Comparison of ENCODE assay signal across 8 cellular contexts in the genomic region with DNA sequence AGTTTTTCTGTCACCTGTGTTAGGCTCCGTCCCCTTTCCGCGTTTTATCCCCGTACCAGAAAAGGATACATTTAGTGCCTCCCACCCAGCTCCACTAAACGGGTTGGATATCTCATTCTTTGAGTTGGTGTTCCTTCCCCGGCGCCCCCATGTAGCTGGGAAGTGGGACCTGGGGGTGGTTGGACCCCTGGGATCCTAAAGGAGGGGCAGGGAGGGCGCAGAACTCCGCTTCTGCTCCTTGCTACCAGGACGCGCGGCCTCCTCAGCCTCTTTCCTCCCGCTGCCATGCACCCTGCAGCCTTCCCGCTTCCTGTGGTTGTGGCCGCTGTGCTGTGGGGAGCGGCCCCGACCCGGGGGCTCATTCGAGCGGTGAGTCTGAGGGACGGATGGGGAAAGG. TPM values are rescaled to one million over a fixed set of nuclear protein-coding genes. Genes with fewer than 3 reads are reported as not detected.
DNase-seq lines count a peak whose midpoint lies in the region; FAIRE-seq and TF ChIP-seq lines count a peak whose summit lies in the region.

No MANE protein-coding gene starts in this region.

- H3K4me2 ChIP-seq in BLaER1 treated with 17β-estradiol and CSF1 and Interleukin-3, amounts not matched to agents 10 nM and 100 nM: peak overlapping the region; percentile 90 to 99 (median 98)

- FAIRE-seq in GM19239 (lab: Jason Lieb, UNC): no peak

- DNase-seq in NT2/D1 (ENCODE audit: low read depth, low spot score): no peak
- no peak for DNase-seq in adrenal gland
- DNase-seq in kidney tubule cell (ENCODE audit: low spot score): peak; percentile 31
- no peak for DNase-seq in DMS79 treated with DMSO at 0.1 percent for 48 hours (lab: John Stamatoyannopoulos, UW)
- DNase-seq in GM19239 (ENCODE audit: insufficient read length, low spot score): no peak
- DNase-seq in NCI-H1417 treated with DMSO at 0.1 percent for 48 hours (lab: John Stamatoyannopoulos, UW): no peak

- H3K4me1 ChIP-seq in BLaER1 treated with 17β-estradiol and CSF1 and Interleukin-3, amounts not matched to agents 10 nM and 100 nM: peaks cover 62 to 83% (median 76%) of the 10 kb centered on the region in 10 experiments
- peaks cover 5% of the 10 kb centered on the region for H3K4me1 ChIP-seq in NT2/D1 (ENCODE audit: insufficient read depth, insufficient read length)
- peaks cover 27 to 40% of the 10 kb centered on the region in 2 donors for H3K4me1 ChIP-seq in adrenal gland (replicated peaks in 1 of 2)
- H3K4me1 ChIP-seq in subcutaneous abdominal adipose tissue (ENCODE audit: control insufficient read depth in 5 of 5, insufficient read depth in 5 of 5, low read length in 5 of 5): peaks cover 11 to 58% (median 45%) of the 10 kb centered on the region in 5 donors

- WGBS in adrenal gland, 4 donors: 0% methylated on average over 12 to 21 of the region's 21 CpGs

- TF ChIP-seq POLR2A in adrenal gland (IDR thresholded peaks at IDR 0.05): no peak

- intact Hi-C loops in adrenal gland (cut with DNase I): no loop called here

- H3K9me3 ChIP-seq in BLaER1 treated with 17β-estradiol and CSF1 and Interleukin-3, amounts not matched to agents 10 nM and 100 nM (replicated peaks in 1 of 11): no peaks in the 10 kb centered on the region
- H3K9me3 ChIP-seq in NT2/D1 (ENCODE audit: insufficient read depth, low read length) (no peaks in the 10 kb centered on the region), adrenal gland (replicated peaks in 1 of 3) (no peaks in the 10 kb centered on the region), subcutaneous abdominal adipose tissue (ENCODE audit: control insufficient read depth in 5 of 5, low read length in 5 of 5) (no peaks in the 10 kb centered on the region)

- peak overlapping the region; percentile 80 to 100 (median 87) for H3K4me3 ChIP-seq in BLaER1 treated with 17β-estradiol and CSF1 and Interleukin-3, amounts not matched to agents 10 nM and 100 nM
- H3K4me3 ChIP-seq in NT2/D1 (ENCODE audit: insufficient read length, low read depth) (peak overlapping the region; percentile 91), adrenal gland (peak overlapping the region; percentile 50 to 95 (median 66)), subcutaneous abdominal adipose tissue (ENCODE audit: low read depth in 1 of 5, low read length in 5 of 5) (peak overlapping the region; percentile 89 to 90 (median 90))

- peaks cover 63 to 76% (median 69%) of the 10 kb centered on the region in 11 experiments for H3K36me3 ChIP-seq in BLaER1 treated with 17β-estradiol and CSF1 and Interleukin-3, amounts not matched to agents 10 nM and 100 nM
- H3K36me3 ChIP-seq in NT2/D1 (ENCODE audit: insufficient read depth, insufficient read length, low read length) (peaks cover 79% of the 10 kb centered on the region), adrenal gland (replicated peaks in 1 of 2) (peaks cover 0 to 50% of the 10 kb centered on the region in 2 donors), subcutaneous abdominal adipose tissue (ENCODE audit: control insufficient read depth in 5 of 5, insufficient read depth in 5 of 5, low read length in 5 of 5) (peaks cover 0 to 64% (median 62%) of the 10 kb centered on the region in 5 donors)

- peak overlapping the region; percentile 84 to 99 (median 93) for H3K27ac ChIP-seq in BLaER1 treated with 17β-estradiol and CSF1 and Interleukin-3, amounts not matched to agents 10 nM and 100 nM
- H3K27ac ChIP-seq in adrenal gland (peak overlapping the region; percentile 79 to 93 (median 90)), subcutaneous abdominal adipose tissue (ENCODE audit: low read depth, low read length) (peak overlapping the region; percentile 93)

- TF ChIP-seq CTCF in adrenal gland (IDR thresholded peaks at IDR 0.05): no peak

- H4K20me1 ChIP-seq in BLaER1 treated with 17β-estradiol and CSF1 and Interleukin-3, amounts not matched to agents 10 nM and 100 nM: peaks cover 34 to 84% (median 49%) of the 10 kb centered on the region in 11 experiments

- H3K27me3 ChIP-seq in BLaER1 treated with 17β-estradiol and CSF1 and Interleukin-3, amounts not matched to agents 10 nM and 100 nM: no peaks in the 10 kb centered on the region
- H3K27me3 ChIP-seq in NT2/D1 (ENCODE audit: insufficient read depth, insufficient read length) (no peaks in the 10 kb centered on the region), adrenal gland (no peaks in the 10 kb centered on the region), subcutaneous abdominal adipose tissue (ENCODE audit: control insufficient read depth in 5 of 5, insufficient read depth in 4 of 5, low read length in 5 of 5) (no peaks in the 10 kb centered on the region)

- peak overlapping the region; percentile 91 to 100 (median 99) for H3K9ac ChIP-seq in BLaER1 treated with 17β-estradiol and CSF1 and Interleukin-3, amounts not matched to agents 10 nM and 100 nM
- H3K9ac ChIP-seq in NT2/D1 (ENCODE audit: insufficient read length, low read depth): peak overlapping the region; percentile 99
- peak overlapping the region; percentile 81 to 98 (median 97) for H3K9ac ChIP-seq in subcutaneous abdominal adipose tissue (ENCODE audit: low read length in 5 of 5)

RNA-seq across cellular contexts. Expression of gene RNF167, which starts 0.6 kb away (rescaled TPM):
- total RNA-seq in adrenal gland: 100 to 1,000 TPM in 4 of 8 donors, 10 to 100 TPM in 4; 46.7 to 130 (median 94.5) TPM
- 100 to 1,000 TPM; 134 to 252 (median 240) TPM for polyA plus RNA-seq in adrenal gland

RNA-seq across cellular contexts. Expression of gene SLC25A11, which starts 0.8 kb away (rescaled TPM):
- total RNA-seq in adrenal gland: 10 to 100 TPM; 65.3 to 77.7 (median 68.5) TPM
- 10 to 100 TPM; 37.8 to 57.1 (median 40.3) TPM for polyA plus RNA-seq in adrenal gland

RNA-seq across cellular contexts. Expression of gene PFN1, which starts 7.7 kb away (rescaled TPM):
- 1,000 to 10,000 TPM in 1 of 8 donors, 100 to 1,000 TPM in 7; 357 to 1,056 (median 454) TPM for total RNA-seq in adrenal gland
- polyA plus RNA-seq in adrenal gland: 100 to 1,000 TPM; 310 to 593 (median 390) TPM

RNA-seq across cellular contexts. Expression of gene GP1BA, which starts 8.5 kb away (rescaled TPM):
- under 1 TPM in 1 of 8 donors, not detected in 7; 0.08 TPM for total RNA-seq in adrenal gland
- polyA plus RNA-seq in adrenal gland: not detected

RNA-seq across cellular contexts. Expression of gene ENO3, which starts 10.3 kb away (rescaled TPM):
- total RNA-seq in adrenal gland: 10 to 100 TPM in 2 of 8 donors, 1 to 10 TPM in 6; 1.6 to 13.6 (median 4.2) TPM
- 10 to 100 TPM in 2 of 3 donors, 1 to 10 TPM in 1; 2.5 to 64.8 (median 22.0) TPM for polyA plus RNA-seq in adrenal gland
